ENCODE assay signal across 15 cellular contexts in the genomic region with DNA sequence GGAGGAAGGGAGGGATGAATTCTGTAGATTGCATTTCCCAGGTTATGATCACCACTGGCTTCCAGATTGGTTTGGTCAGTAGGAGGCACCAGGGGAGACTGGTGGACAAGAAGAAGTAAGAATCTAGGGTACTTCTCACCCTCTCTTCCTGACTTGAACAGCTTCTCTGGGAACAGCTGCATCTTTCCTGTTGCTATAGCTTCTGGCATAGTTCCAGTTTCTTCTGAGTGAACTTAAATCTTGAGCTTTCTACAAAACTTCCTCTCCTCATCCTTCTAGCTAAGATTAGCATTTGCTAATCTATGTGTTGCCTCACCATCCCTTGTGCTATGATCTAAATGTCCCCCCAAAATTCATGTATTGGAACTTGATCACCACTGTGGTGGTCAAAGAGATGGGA.
"Had no signal": no experiment of that assay in that cellular context is flagged by ENCODE, and none has a peak within 500 bp of the region (broad histone marks: within the 10 kb centered on the region; RNA-seq: fewer than 3 reads in every experiment).

No MANE protein-coding gene starts in this region.

- H3K4me3 ChIP-seq: body of pancreas, dorsolateral prefrontal cortex, gastroesophageal sphincter, heart left ventricle, left ventricle myocardium inferior, tibial nerve had no signal

- ATAC-seq: activated CD4-positive, CD25-positive, alpha-beta regulatory T cell treated with anti-CD3 and anti-CD28 coated beads, Interleukin-2, amount 50 U/mL, for 24 hours; body of pancreas; gastroesophageal sphincter; heart left ventricle had no signal

- DNase-seq: activated CD4-positive, alpha-beta T cell treated with anti-CD3 and anti-CD28 coated beads, Interleukin-2, amount 50 U/mL, for 1 hour; activated CD8-positive, alpha-beta memory T cell treated with anti-CD3 and anti-CD28 coated beads for 24 hours; activated CD8-positive, alpha-beta memory T cell treated with anti-CD3 and anti-CD28 coated beads, Interleukin-2, amount 50 U/mL, for 48 hours; activated gamma-delta T cell treated with Interleukin-2 at 50 U/mL for 16 hours; activated T-cell treated with anti-CD3 and anti-CD28 coated beads, Interleukin-2, amount 50 U/mL, for 48 hours; amygdala; body of pancreas; dorsolateral prefrontal cortex; endodermal cell; heart left ventricle; left ventricle myocardium inferior; naive B cell had no signal
